Comparison of ENCODE assay signal across 1 cellular context in the genomic region with DNA sequence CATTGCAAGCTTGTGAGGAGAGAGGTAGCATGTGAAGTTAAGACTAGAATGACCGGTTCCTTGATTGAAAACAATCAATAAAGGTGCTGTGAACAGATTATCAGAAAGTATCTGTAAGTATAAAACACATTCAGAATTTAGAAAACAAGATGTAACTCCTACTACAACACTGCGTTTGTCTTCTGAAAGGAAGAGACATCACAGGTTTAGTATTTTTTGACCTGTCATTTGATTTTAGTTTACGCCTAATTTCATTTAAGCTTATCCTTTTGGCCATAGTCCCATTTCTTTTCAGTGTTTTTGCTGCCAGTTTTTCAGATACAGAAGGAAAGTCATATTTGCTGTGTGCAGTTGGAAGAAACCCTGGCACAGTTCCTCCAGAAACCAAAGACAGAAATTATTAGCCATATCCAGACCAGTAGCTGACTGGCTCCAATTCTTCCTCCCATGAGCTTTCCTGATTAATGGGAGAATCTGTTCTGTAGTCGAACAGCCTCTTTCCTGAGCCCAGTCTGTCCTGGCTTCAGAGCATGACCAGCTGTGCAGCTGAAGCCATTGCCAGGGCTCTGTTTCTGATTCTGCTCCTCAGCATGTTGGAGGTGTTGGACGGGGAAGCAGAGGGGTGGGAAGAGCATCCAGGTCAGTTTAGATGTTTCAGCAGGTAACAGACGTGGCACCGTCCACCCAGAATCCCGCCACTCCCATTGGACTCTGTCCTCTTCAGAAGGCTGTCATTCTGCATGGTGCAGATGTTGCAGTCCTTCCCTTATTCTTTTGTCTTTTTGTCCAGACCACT.
TF ChIP-seq lines count a peak whose summit lies in the region.

No MANE protein-coding gene starts in this region.

TF ChIP-seq in SK-N-SH, 30 proteins besides CTCF, POLR2A, EP300 and RAD21:
- TF ChIP-seq TAF1 (IDR thresholded peaks at IDR 0.05; ENCODE audit: borderline replicate concordance, low read depth, low read length) = no peak
- no peak for TF ChIP-seq CHD2 (IDR thresholded peaks at IDR 0.05; ENCODE audit: low read length, partially characterized antibody)
- TF ChIP-seq EZH2phosphoT487 (IDR thresholded peaks at IDR 0.05; ENCODE audit: borderline replicate concordance, low read depth) = no peak
TF ChIP-seq in SK-N-SH: peak in this region for 0.
